7 cellular contexts compared by ENCODE assay signal in genomic region chr4:2800691-2801596, GRCh38. TPM values are rescaled to one million over a fixed set of nuclear protein-coding genes. Genes with fewer than 3 reads are reported as not detected.
DNase-seq lines count a peak whose midpoint lies in the region; ATAC-seq, FAIRE-seq and TF ChIP-seq lines count a peak whose summit lies in the region.

No MANE protein-coding gene starts in this region.

- H3K36me3 ChIP-seq in pancreas (no peaks in the 10 kb centered on the region), small intestine (ENCODE audit: control insufficient read depth in 2 of 2, insufficient read depth in 2 of 2, low read length in 2 of 2) (no peaks in the 10 kb centered on the region)

- H3K4me3 ChIP-seq in pancreas = peak overlapping the region in 1 of 4 donors; percentile 26
- no peak overlapping the region for H3K4me3 ChIP-seq in small intestine (ENCODE audit: low read depth in 1 of 2, low read length in 2 of 2)

- no peaks in the 10 kb centered on the region for H3K9me3 ChIP-seq in pancreas
- no peaks in the 10 kb centered on the region for H3K9me3 ChIP-seq in small intestine (ENCODE audit: control insufficient read depth, low read depth)

- H3K9me3 Mint-ChIP-seq in activated CD8-positive, alpha-beta T cell treated with anti-CD3 and anti-CD28 coated beads, Interleukin-2, amount 10 ng/mL, durations not matched to agents 7 days and 5 days (ENCODE audit: insufficient read depth) = no peaks in the 10 kb centered on the region
- H3K9me3 Mint-ChIP-seq in glutamatergic neuron (ENCODE audit: unreplicated experiment) = no peaks in the 10 kb centered on the region

- peak overlapping the region; percentile 63 for H3K4me3 Mint-ChIP-seq in activated CD8-positive, alpha-beta T cell treated with anti-CD3 and anti-CD28 coated beads, Interleukin-2, amount 10 ng/mL, durations not matched to agents 7 days and 5 days
- H3K4me3 Mint-ChIP-seq in glutamatergic neuron (ENCODE audit: unreplicated experiment) = no peak overlapping the region

- H3K27ac ChIP-seq in pancreas (peak overlapping the region; percentile 3 to 85 (median 65)), small intestine (ENCODE audit: low read depth in 1 of 2, low read length in 1 of 2) (peak overlapping the region in 1 of 2 donors; percentile 85)

- CTCF ChIA-PET in activated CD8-positive, alpha-beta T cell treated with anti-CD3 and anti-CD28 coated beads, Interleukin-2, amount 10 ng/mL, durations not matched to agents 7 days and 5 days (lab: Charles Lee) = interaction anchor here (2.0 kb wide), 1 partner anchor 153 kb away, joined by 7 read pairs; no protein-coding TSS in a partner anchor

- TF ChIP-seq CTCF in glutamatergic neuron (IDR thresholded peaks at IDR 0.05; ENCODE audit: partially characterized antibody, unreplicated experiment) (no peak), pancreas (IDR thresholded peaks at IDR 0.05) (no peak)

- H3K27me3 ChIP-seq in pancreas (no peaks in the 10 kb centered on the region), small intestine (ENCODE audit: control insufficient read depth in 2 of 2, insufficient read depth in 2 of 2, low read length in 2 of 2) (no peaks in the 10 kb centered on the region)

- H3K4me1 ChIP-seq in pancreas (peaks cover 27 to 73% (median 42%) of the 10 kb centered on the region in 3 donors), small intestine (ENCODE audit: control insufficient read depth in 2 of 2, insufficient read depth in 1 of 2, low read depth in 1 of 2, low read length in 1 of 2) (peaks cover 20 to 21% of the 10 kb centered on the region in 2 donors)

- intact Hi-C loops in pancreas (cut with DNase I) = no loop called here

- no peaks in the 10 kb centered on the region for H3K27me3 Mint-ChIP-seq in activated CD8-positive, alpha-beta T cell treated with anti-CD3 and anti-CD28 coated beads, Interleukin-2, amount 10 ng/mL, durations not matched to agents 7 days and 5 days (ENCODE audit: low read depth)
- peaks cover 2% of the 10 kb centered on the region for H3K27me3 Mint-ChIP-seq in glutamatergic neuron (ENCODE audit: unreplicated experiment)

- peaks cover 42% of the 10 kb centered on the region for H3K4me1 Mint-ChIP-seq in activated CD8-positive, alpha-beta T cell treated with anti-CD3 and anti-CD28 coated beads, Interleukin-2, amount 10 ng/mL, durations not matched to agents 7 days and 5 days (ENCODE audit: low read depth)
- no peaks in the 10 kb centered on the region for H3K4me1 Mint-ChIP-seq in glutamatergic neuron (ENCODE audit: low read depth, unreplicated experiment)

- no peak for DNase-seq in activated CD8-positive, alpha-beta T cell treated with anti-CD3 and anti-CD28 coated beads, Interleukin-2, amount 10 ng/mL, durations not matched to agents 7 days and 5 days
- peak; percentile 46 for DNase-seq in glutamatergic neuron
- peak; percentile 66 to 83 (median 70) for DNase-seq in pancreas
- DNase-seq in small intestine = no peak
- DNase-seq in effector CD8-positive, alpha-beta T cell (lab: John Stamatoyannopoulos, UW) = no peak

- POLR2A ChIA-PET in activated CD8-positive, alpha-beta T cell treated with anti-CD3 and anti-CD28 coated beads, Interleukin-2, amount 10 ng/mL, durations not matched to agents 7 days and 5 days (lab: Charles Lee) = interaction anchor here (1.1 kb wide), 1 partner anchor 9 kb away, joined by 4 read pairs; no protein-coding TSS in a partner anchor

- H3K27ac Mint-ChIP-seq in activated CD8-positive, alpha-beta T cell treated with anti-CD3 and anti-CD28 coated beads, Interleukin-2, amount 10 ng/mL, durations not matched to agents 7 days and 5 days = peak overlapping the region; percentile 72
- H3K27ac Mint-ChIP-seq in glutamatergic neuron (ENCODE audit: unreplicated experiment) = no peak overlapping the region

- ATAC-seq in GM18519 (IDR thresholded peaks at IDR 0.05; ENCODE audit: low FRiP score, unreplicated experiment) (peak; percentile 38), HG03432 (IDR thresholded peaks at IDR 0.05; ENCODE audit: unreplicated experiment) (peak; percentile 41), pancreas (peak in 3 of 4 donors; percentile 3 to 38 (median 35))
- no peak for ATAC-seq in activated CD8-positive, alpha-beta T cell treated with anti-CD3 and anti-CD28 coated beads, Interleukin-2, amount 10 ng/mL, durations not matched to agents 7 days and 5 days

- no peak for FAIRE-seq in pancreas (lab: Jason Lieb, UNC)
- no peak for FAIRE-seq in small intestine (lab: Jason Lieb, UNC)

- 33 to 36% methylated on average over 27 to 29 of the region's 29 CpGs for WGBS in pancreas, 2 donors
- WGBS in small intestine, 3 donors = 34 to 73% (median 57%) methylated on average over 22 to 29 of the region's 29 CpGs

- H3K36me3 Mint-ChIP-seq in activated CD8-positive, alpha-beta T cell treated with anti-CD3 and anti-CD28 coated beads, Interleukin-2, amount 10 ng/mL, durations not matched to agents 7 days and 5 days (ENCODE audit: low read depth) = peaks cover 3% of the 10 kb centered on the region
- no peaks in the 10 kb centered on the region for H3K36me3 Mint-ChIP-seq in glutamatergic neuron (ENCODE audit: unreplicated experiment)

RNA-seq across cellular contexts. Expression of gene SH3BP2, which starts 8.1 kb away (rescaled TPM):
- 10 to 100 TPM; 88.2 to 93.0 TPM for total RNA-seq in activated CD8-positive, alpha-beta T cell treated with anti-CD3 and anti-CD28 coated beads, Interleukin-2, amount 10 ng/mL, durations not matched to agents 7 days and 5 days
- total RNA-seq in glutamatergic neuron (ENCODE audit: unreplicated experiment) (85.3 TPM), pancreas (10 to 100 TPM; 12.3 to 54.6 (median 27.0) TPM)
- polyA plus RNA-seq in pancreas (10 to 100 TPM; 16.2 to 56.5 TPM), small intestine (10 to 100 TPM in 2 of 3 donors, 1 to 10 TPM in 1; 8.9 to 33.7 (median 13.4) TPM)

RNA-seq across cellular contexts. Expression of gene ADD1, which starts 42.7 kb away (rescaled TPM):
- 100 to 1,000 TPM; 252 to 255 TPM for total RNA-seq in activated CD8-positive, alpha-beta T cell treated with anti-CD3 and anti-CD28 coated beads, Interleukin-2, amount 10 ng/mL, durations not matched to agents 7 days and 5 days
- total RNA-seq in glutamatergic neuron (ENCODE audit: unreplicated experiment) = 276 TPM
- total RNA-seq in pancreas = 100 to 1,000 TPM in 1 of 6 donors, 10 to 100 TPM in 5; 70.9 to 160 (median 86.2) TPM
- polyA plus RNA-seq in pancreas = 100 to 1,000 TPM; 158 to 160 TPM
- polyA plus RNA-seq in small intestine = 100 to 1,000 TPM; 158 to 262 (median 180) TPM

RNA-seq across cellular contexts. Expression of gene TNIP2, which starts 44.8 kb away (rescaled TPM):
- total RNA-seq in activated CD8-positive, alpha-beta T cell treated with anti-CD3 and anti-CD28 coated beads, Interleukin-2, amount 10 ng/mL, durations not matched to agents 7 days and 5 days = 10 to 100 TPM; 42.3 to 44.3 TPM
- total RNA-seq in glutamatergic neuron (ENCODE audit: unreplicated experiment) = 25.4 TPM
- 10 to 100 TPM; 11.4 to 23.1 (median 15.2) TPM for total RNA-seq in pancreas
- polyA plus RNA-seq in pancreas = 10 to 100 TPM; 22.6 to 25.4 TPM
- polyA plus RNA-seq in small intestine = 100 to 1,000 TPM in 1 of 3 donors, 10 to 100 TPM in 2; 50.8 to 109 (median 69.7) TPM

Comparison
In these comparisons a context has a peak if more than half of its experiments do, and no peak if none do; other contexts are left out.
1. DNase-seq: peak in glutamatergic neuron (single experiment) and pancreas (6 of 6); none in activated CD8-positive, alpha-beta T cell treated with anti-CD3 and anti-CD28 coated beads, Interleukin-2, amount 10 ng/mL, durations not matched to agents 7 days and 5 days (single experiment), small intestine (single experiment) and effector CD8-positive, alpha-beta T cell (single experiment).